Comparison of ENCODE assay signal across 8 cellular contexts in the genomic region with DNA sequence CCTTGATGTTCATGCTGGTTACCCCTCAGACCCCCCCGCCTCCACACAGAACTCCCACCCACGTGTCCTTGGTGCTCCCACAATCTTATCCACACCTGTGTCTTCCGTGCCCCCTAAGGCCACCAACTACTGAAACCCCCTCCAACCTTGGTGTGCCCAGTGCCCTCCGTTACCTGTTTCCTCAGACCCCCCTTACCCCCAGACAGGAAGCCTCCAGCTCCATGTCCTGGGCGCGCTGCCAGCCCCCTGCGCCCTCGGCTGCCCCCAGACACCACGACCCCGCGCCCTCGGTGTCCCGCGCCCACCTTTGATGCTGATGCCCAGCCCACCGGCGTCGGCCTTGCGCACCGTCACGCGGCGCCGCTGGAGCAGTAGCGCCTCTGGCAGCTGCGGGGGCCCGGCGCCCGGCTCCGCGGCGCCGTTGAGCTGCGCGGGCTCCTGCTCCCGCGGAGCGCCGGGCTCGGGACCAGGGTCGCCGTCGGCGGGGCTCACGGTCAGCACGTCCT. TPM values are rescaled to one million over a fixed set of nuclear protein-coding genes. Genes with fewer than 3 reads are reported as not detected.
A peak's percentile ranks its signal among the peaks of the same experiment; 100 is the strongest.
DNase-seq lines count a peak whose midpoint lies in the region; ATAC-seq, FAIRE-seq and TF ChIP-seq lines count a peak whose summit lies in the region.

No MANE protein-coding gene starts in this region.

- peaks cover 7% of the 10 kb centered on the region for H3K27me3 Mint-ChIP-seq in activated CD8-positive, alpha-beta memory T cell treated with anti-CD3 and anti-CD28 coated beads, Interleukin-2, amount 10 ng/mL, durations not matched to agents 7 days and 5 days
- no peaks in the 10 kb centered on the region for H3K27me3 Mint-ChIP-seq in activated naive CD8-positive, alpha-beta T cell

- H3K4me3 Mint-ChIP-seq in activated CD8-positive, alpha-beta memory T cell treated with anti-CD3 and anti-CD28 coated beads, Interleukin-2, amount 10 ng/mL, durations not matched to agents 7 days and 5 days, result peak overlapping the region; percentile 69
- peak overlapping the region; percentile 77 for H3K4me3 Mint-ChIP-seq in activated naive CD8-positive, alpha-beta T cell

- no peak for FAIRE-seq in GM12892 (lab: Jason Lieb, UNC)

- DNase-seq in activated CD8-positive, alpha-beta memory T cell treated with anti-CD3 and anti-CD28 coated beads, Interleukin-2, amount 10 ng/mL, durations not matched to agents 7 days and 5 days, result peak; percentile 45
- DNase-seq in activated CD8-positive, alpha-beta memory T cell treated with anti-CD3 and anti-CD28 coated beads for 24 hours, result no peak
- DNase-seq in Jurkat, Clone E6-1 (ENCODE audit: low read depth, low spot score), result no peak
- DNase-seq in hepatic stellate cell (ENCODE audit: low spot score) (peak; percentile 40), skeletal muscle cell (ENCODE audit: low read depth) (no peak), cerebellar cortex (ENCODE audit: low spot score) (no peak), GM12892 (ENCODE audit: insufficient read length) (no peak)

- H3K9me3 Mint-ChIP-seq in activated CD8-positive, alpha-beta memory T cell treated with anti-CD3 and anti-CD28 coated beads, Interleukin-2, amount 10 ng/mL, durations not matched to agents 7 days and 5 days (ENCODE audit: low read depth), result no peaks in the 10 kb centered on the region
- no peaks in the 10 kb centered on the region for H3K9me3 Mint-ChIP-seq in activated naive CD8-positive, alpha-beta T cell (ENCODE audit: low read depth)

- no peak overlapping the region for H3K27ac Mint-ChIP-seq in activated CD8-positive, alpha-beta memory T cell treated with anti-CD3 and anti-CD28 coated beads, Interleukin-2, amount 10 ng/mL, durations not matched to agents 7 days and 5 days
- H3K27ac Mint-ChIP-seq in activated naive CD8-positive, alpha-beta T cell, result no peak overlapping the region

- peaks cover 20% of the 10 kb centered on the region for H3K4me1 Mint-ChIP-seq in activated CD8-positive, alpha-beta memory T cell treated with anti-CD3 and anti-CD28 coated beads, Interleukin-2, amount 10 ng/mL, durations not matched to agents 7 days and 5 days
- peaks cover 14% of the 10 kb centered on the region for H3K4me1 Mint-ChIP-seq in activated naive CD8-positive, alpha-beta T cell (ENCODE audit: low read depth)

- no peak for TF ChIP-seq POLR2A in GM12892 (IDR thresholded peaks at IDR 0.05; ENCODE audit: low read depth, low read length)

- CTCF ChIA-PET in activated CD8-positive, alpha-beta memory T cell treated with anti-CD3 and anti-CD28 coated beads, Interleukin-2, amount 10 ng/mL, durations not matched to agents 7 days and 5 days (lab: Charles Lee), result interaction anchor here (1.0 to 3.2 kb wide), 7 partner anchors 11 to 224 kb away, joined by 3 to 22 read pairs (median 5); a partner anchor contains a TSS

- H3K36me3 Mint-ChIP-seq in activated CD8-positive, alpha-beta memory T cell treated with anti-CD3 and anti-CD28 coated beads, Interleukin-2, amount 10 ng/mL, durations not matched to agents 7 days and 5 days, result no peaks in the 10 kb centered on the region
- no peaks in the 10 kb centered on the region for H3K36me3 Mint-ChIP-seq in activated naive CD8-positive, alpha-beta T cell

- H3K4me3 ChIP-seq in Jurkat, Clone E6-1 (ENCODE audit: low read length), result peak overlapping the region; percentile 75
- H3K4me3 ChIP-seq in skeletal muscle cell (ENCODE audit: low read depth, low read length), result peak overlapping the region; percentile 67

- ATAC-seq in activated CD8-positive, alpha-beta memory T cell treated with anti-CD3 and anti-CD28 coated beads, Interleukin-2, amount 10 ng/mL, durations not matched to agents 7 days and 5 days, result peak; percentile 22

RNA-seq across cellular contexts. Expression of a gene that starts 0.5 kb away (rescaled TPM):
- total RNA-seq in activated CD8-positive, alpha-beta memory T cell treated with anti-CD3 and anti-CD28 coated beads, Interleukin-2, amount 10 ng/mL, durations not matched to agents 7 days and 5 days, result 1 to 10 TPM; 3.7 to 5.7 TPM
- polyA plus RNA-seq in Jurkat, Clone E6-1 (2012; ENCODE audit: insufficient read depth, insufficient read length), result 11.1 TPM
- polyA plus RNA-seq in GM12892 (2012; ENCODE audit: missing spikeins), result 1.0 TPM

RNA-seq across cellular contexts. Expression of a gene that starts 41.7 kb away (rescaled TPM):
- 10 to 100 TPM; 42.0 to 43.3 TPM for total RNA-seq in activated CD8-positive, alpha-beta memory T cell treated with anti-CD3 and anti-CD28 coated beads, Interleukin-2, amount 10 ng/mL, durations not matched to agents 7 days and 5 days
- 45.6 TPM for polyA plus RNA-seq in Jurkat, Clone E6-1 (2012; ENCODE audit: insufficient read depth, insufficient read length)
- polyA plus RNA-seq in GM12892 (2012; ENCODE audit: missing spikeins), result 26.7 TPM

RNA-seq across cellular contexts. Expression of a gene that starts 46.8 kb away (rescaled TPM):
- total RNA-seq in activated CD8-positive, alpha-beta memory T cell treated with anti-CD3 and anti-CD28 coated beads, Interleukin-2, amount 10 ng/mL, durations not matched to agents 7 days and 5 days, result 10 to 100 TPM; 12.3 to 16.8 TPM
- 7.8 TPM for polyA plus RNA-seq in Jurkat, Clone E6-1 (2012; ENCODE audit: insufficient read depth, insufficient read length)
- 4.7 TPM for polyA plus RNA-seq in GM12892 (2012; ENCODE audit: missing spikeins)

Comparison
In these comparisons a context has a peak if more than half of its experiments do, and no peak if none do; other contexts are left out.
1. DNase-seq: peak in activated CD8-positive, alpha-beta memory T cell treated with anti-CD3 and anti-CD28 coated beads, Interleukin-2, amount 10 ng/mL, durations not matched to agents 7 days and 5 days (single experiment) and hepatic stellate cell (single experiment); none in activated CD8-positive, alpha-beta memory T cell treated with anti-CD3 and anti-CD28 coated beads for 24 hours (single experiment), Jurkat, Clone E6-1 (single experiment), skeletal muscle cell (single experiment), cerebellar cortex (single experiment) and GM12892 (single experiment).